In genomic region chr18:63185979-63186378, GRCh38 we compare ENCODE assay signal across 11 cellular contexts.
A peak's percentile ranks its signal among the peaks of the same experiment; 100 is the strongest.
DNase-seq lines count a peak whose midpoint lies in the region; ATAC-seq and TF ChIP-seq lines count a peak whose summit lies in the region.
"Had no signal": no experiment of that assay in that cellular context is flagged by ENCODE, and none has a peak within 500 bp of the region (broad histone marks: within the 10 kb centered on the region; RNA-seq: fewer than 3 reads in every experiment).

No MANE protein-coding gene starts in this region.

- peaks cover 63% of the 10 kb centered on the region for H3K4me1 ChIP-seq in psoas muscle

- H3K27me3 ChIP-seq in psoas muscle (ENCODE audit: insufficient read depth in 3 of 3, low read length in 2 of 3): no peaks in the 10 kb centered on the region
- H3K27me3 ChIP-seq: SJSA1 had no signal

- H3K36me3 ChIP-seq in psoas muscle (ENCODE audit: insufficient read depth in 1 of 2, low read depth in 1 of 2): no peaks in the 10 kb centered on the region
- H3K36me3 ChIP-seq: SJSA1 had no signal

- peak; percentile 20 for ATAC-seq in activated CD8-positive, alpha-beta T cell treated with anti-CD3 and anti-CD28 coated beads for 36 hours
- ATAC-seq in activated CD8-positive, alpha-beta T cell treated with anti-CD3 and anti-CD28 coated beads, Interleukin-2, amount 10 ng/mL, durations not matched to agents 7 days and 5 days: no peak
- ATAC-seq in HG03175 (IDR thresholded peaks at IDR 0.05; ENCODE audit: unreplicated experiment): peak; percentile 29
- peak; percentile 38 for ATAC-seq in activated T-helper 17 cell treated with anti-CD3 and anti-CD28 coated beads, Interleukin-2, amount 50 U/mL, for 72 hours (replicated peaks)
- peak; percentile 54 to 96 (median 92) for ATAC-seq in psoas muscle
- ATAC-seq in GM18867 (IDR thresholded peaks at IDR 0.05; ENCODE audit: unreplicated experiment): no peak

- no peaks in the 10 kb centered on the region for H3K9me3 ChIP-seq in psoas muscle
- H3K9me3 ChIP-seq: SJSA1 had no signal

- intact Hi-C loops in activated CD8-positive, alpha-beta T cell treated with anti-CD3 and anti-CD28 coated beads for 36 hours (cut with micrococcal nuclease): no loop called here
- intact Hi-C loops in psoas muscle (cut with DNase I): no loop called here

- H3K27ac ChIP-seq in psoas muscle: peak overlapping the region; percentile 80
- H3K27ac ChIP-seq: coronary artery, SJSA1 had no signal

- H3K4me1 Mint-ChIP-seq in activated CD8-positive, alpha-beta T cell treated with anti-CD3 and anti-CD28 coated beads for 36 hours (ENCODE audit: low read depth): peaks cover 86% of the 10 kb centered on the region
- H3K4me1 Mint-ChIP-seq in activated CD8-positive, alpha-beta T cell treated with anti-CD3 and anti-CD28 coated beads, Interleukin-2, amount 10 ng/mL, durations not matched to agents 7 days and 5 days (ENCODE audit: low read depth): peaks cover 65% of the 10 kb centered on the region
- H3K4me1 Mint-ChIP-seq in activated T-helper 17 cell treated with anti-CD3 and anti-CD28 coated beads, Interleukin-2, amount 50 U/mL, for 72 hours: peaks cover 69% of the 10 kb centered on the region

- POLR2A ChIA-PET in activated CD8-positive, alpha-beta T cell treated with anti-CD3 and anti-CD28 coated beads for 36 hours (lab: Charles Lee): interaction anchor here (0.6 to 2.2 kb wide), 4 partner anchors 25 to 232 kb away, joined by 3 to 8 read pairs (median 3); no protein-coding TSS in a partner anchor
- POLR2A ChIA-PET in activated CD8-positive, alpha-beta T cell treated with anti-CD3 and anti-CD28 coated beads, Interleukin-2, amount 10 ng/mL, durations not matched to agents 7 days and 5 days (lab: Charles Lee): interaction anchor here (1.3 to 1.6 kb wide), 4 partner anchors 11 to 25 kb away, joined by 3 to 7 read pairs (median 5); no protein-coding TSS in a partner anchor

- no peak overlapping the region for H3K4me3 ChIP-seq in psoas muscle
- H3K4me3 ChIP-seq: coronary artery, SJSA1 had no signal

- WGBS in psoas muscle, 3 donors: 27 to 39% (median 30%) methylated on average over 2 of the region's 2 CpGs

- no peak for DNase-seq in activated CD8-positive, alpha-beta T cell treated with anti-CD3 and anti-CD28 coated beads for 36 hours
- DNase-seq in activated CD8-positive, alpha-beta T cell treated with anti-CD3 and anti-CD28 coated beads, Interleukin-2, amount 10 ng/mL, durations not matched to agents 7 days and 5 days: no peak
- DNase-seq in psoas muscle (no peak), SW 1271 (lab: John Stamatoyannopoulos, UW) (no peak), NCI-H2171 treated with DMSO at 0.1 percent for 48 hours (lab: John Stamatoyannopoulos, UW) (no peak)
- DNase-seq: NCI-H1436 had no signal

- no peaks in the 10 kb centered on the region for H3K9me3 Mint-ChIP-seq in activated CD8-positive, alpha-beta T cell treated with anti-CD3 and anti-CD28 coated beads for 36 hours
- H3K9me3 Mint-ChIP-seq in activated CD8-positive, alpha-beta T cell treated with anti-CD3 and anti-CD28 coated beads, Interleukin-2, amount 10 ng/mL, durations not matched to agents 7 days and 5 days (ENCODE audit: insufficient read depth): no peaks in the 10 kb centered on the region
- no peaks in the 10 kb centered on the region for H3K9me3 Mint-ChIP-seq in activated T-helper 17 cell treated with anti-CD3 and anti-CD28 coated beads, Interleukin-2, amount 50 U/mL, for 72 hours

- H3K27ac Mint-ChIP-seq in activated CD8-positive, alpha-beta T cell treated with anti-CD3 and anti-CD28 coated beads for 36 hours: no peak overlapping the region
- no peak overlapping the region for H3K27ac Mint-ChIP-seq in activated CD8-positive, alpha-beta T cell treated with anti-CD3 and anti-CD28 coated beads, Interleukin-2, amount 10 ng/mL, durations not matched to agents 7 days and 5 days
- H3K27ac Mint-ChIP-seq in activated T-helper 17 cell treated with anti-CD3 and anti-CD28 coated beads, Interleukin-2, amount 50 U/mL, for 72 hours: peak overlapping the region; percentile 91

- no peak overlapping the region for H3K4me3 Mint-ChIP-seq in activated CD8-positive, alpha-beta T cell treated with anti-CD3 and anti-CD28 coated beads for 36 hours
- H3K4me3 Mint-ChIP-seq in activated CD8-positive, alpha-beta T cell treated with anti-CD3 and anti-CD28 coated beads, Interleukin-2, amount 10 ng/mL, durations not matched to agents 7 days and 5 days: no peak overlapping the region
- peak overlapping the region; percentile 72 for H3K4me3 Mint-ChIP-seq in activated T-helper 17 cell treated with anti-CD3 and anti-CD28 coated beads, Interleukin-2, amount 50 U/mL, for 72 hours

- CTCF ChIA-PET in activated CD8-positive, alpha-beta T cell treated with anti-CD3 and anti-CD28 coated beads for 36 hours (lab: Charles Lee): interaction anchor here (0.8 to 2.8 kb wide), 5 partner anchors 10 to 236 kb away, joined by 3 to 18 read pairs (median 5); partner anchors contain the start of gene VPS4B
- CTCF ChIA-PET in activated CD8-positive, alpha-beta T cell treated with anti-CD3 and anti-CD28 coated beads, Interleukin-2, amount 10 ng/mL, durations not matched to agents 7 days and 5 days (lab: Charles Lee): interaction anchor here (0.7 to 2.0 kb wide), 7 partner anchors 10 to 168 kb away, joined by 3 to 9 read pairs (median 3); no protein-coding TSS in a partner anchor

- H3K27me3 Mint-ChIP-seq in activated CD8-positive, alpha-beta T cell treated with anti-CD3 and anti-CD28 coated beads for 36 hours: no peaks in the 10 kb centered on the region
- H3K27me3 Mint-ChIP-seq in activated CD8-positive, alpha-beta T cell treated with anti-CD3 and anti-CD28 coated beads, Interleukin-2, amount 10 ng/mL, durations not matched to agents 7 days and 5 days (ENCODE audit: low read depth): no peaks in the 10 kb centered on the region
- H3K27me3 Mint-ChIP-seq in activated T-helper 17 cell treated with anti-CD3 and anti-CD28 coated beads, Interleukin-2, amount 50 U/mL, for 72 hours: no peaks in the 10 kb centered on the region

- H3K36me3 Mint-ChIP-seq in activated CD8-positive, alpha-beta T cell treated with anti-CD3 and anti-CD28 coated beads for 36 hours (ENCODE audit: low read depth): peaks cover 44% of the 10 kb centered on the region
- peaks cover 60% of the 10 kb centered on the region for H3K36me3 Mint-ChIP-seq in activated CD8-positive, alpha-beta T cell treated with anti-CD3 and anti-CD28 coated beads, Interleukin-2, amount 10 ng/mL, durations not matched to agents 7 days and 5 days (ENCODE audit: low read depth)
- H3K36me3 Mint-ChIP-seq in activated T-helper 17 cell treated with anti-CD3 and anti-CD28 coated beads, Interleukin-2, amount 50 U/mL, for 72 hours (ENCODE audit: low read depth): peaks cover 92% of the 10 kb centered on the region

- TF ChIP-seq CTCF in activated CD8-positive, alpha-beta T cell treated with anti-CD3 and anti-CD28 coated beads for 36 hours (IDR thresholded peaks at IDR 0.05): no peak
- no peak for TF ChIP-seq CTCF in psoas muscle (IDR thresholded peaks at IDR 0.05)

Comparison
In these comparisons a context has a peak if more than half of its experiments do, and no peak if none do; other contexts are left out.
1. ATAC-seq: peak in activated CD8-positive, alpha-beta T cell treated with anti-CD3 and anti-CD28 coated beads for 36 hours (single experiment), HG03175 (single experiment), activated T-helper 17 cell treated with anti-CD3 and anti-CD28 coated beads, Interleukin-2, amount 50 U/mL, for 72 hours (single experiment) and psoas muscle (4 of 4); none in activated CD8-positive, alpha-beta T cell treated with anti-CD3 and anti-CD28 coated beads, Interleukin-2, amount 10 ng/mL, durations not matched to agents 7 days and 5 days (single experiment) and GM18867 (single experiment).